In genomic region chr17:39164675-39165143, GRCh38 we compare ENCODE assay signal across 8 cellular contexts. TPM values are rescaled to one million over a fixed set of nuclear protein-coding genes. Genes with fewer than 3 reads are reported as not detected.
DNase-seq lines count a peak whose midpoint lies in the region; ATAC-seq and TF ChIP-seq lines count a peak whose summit lies in the region.

No MANE protein-coding gene starts in this region.

- H3K27ac Mint-ChIP-seq in activated CD4-positive, alpha-beta T cell treated with anti-CD3 and anti-CD28 coated beads for 36 hours, result peak overlapping the region; percentile 76

- ATAC-seq in HG02588 (IDR thresholded peaks at IDR 0.05; ENCODE audit: unreplicated experiment), result peak; percentile 62
- ATAC-seq in activated CD4-positive, alpha-beta T cell treated with anti-CD3 and anti-CD28 coated beads for 36 hours, result peak; percentile 96
- ATAC-seq in left colon, result peak; percentile 87
- ATAC-seq in GM18519 (IDR thresholded peaks at IDR 0.05; ENCODE audit: low FRiP score, unreplicated experiment), result no peak

- POLR2A ChIA-PET in activated CD4-positive, alpha-beta T cell treated with anti-CD3 and anti-CD28 coated beads for 36 hours (lab: Charles Lee), result interaction anchor here (0.5 to 1.3 kb wide), 10 partner anchors 10 to 841 kb away, joined by 3 to 6 read pairs (median 3); no protein-coding TSS in a partner anchor

- H3K36me3 Mint-ChIP-seq in activated CD4-positive, alpha-beta T cell treated with anti-CD3 and anti-CD28 coated beads for 36 hours (ENCODE audit: low read depth), result no peaks in the 10 kb centered on the region

- DNase-seq in ELR (ENCODE audit: low read depth) (peak; percentile 94), NCI-H2227 treated with DMSO at 0.1 percent for 48 hours (lab: John Stamatoyannopoulos, UW) (peak; percentile 20), coronary artery (ENCODE audit: low spot score) (peak; percentile 93), left colon (peak; percentile 87 to 89)
- peak; percentile 86 for DNase-seq in activated CD4-positive, alpha-beta T cell treated with anti-CD3 and anti-CD28 coated beads for 36 hours
- peak; percentile 56 to 65 for DNase-seq in stimulated activated CD4-positive, alpha-beta T cell treated with anti-CD3 and anti-CD28 coated beads, Interleukin-1b, Interleukin-23, amount 100 ng/mL, for 4 hours (ENCODE audit: low read depth in 2 of 2)

- H3K9me3 Mint-ChIP-seq in activated CD4-positive, alpha-beta T cell treated with anti-CD3 and anti-CD28 coated beads for 36 hours (ENCODE audit: low read depth), result no peaks in the 10 kb centered on the region

- peak overlapping the region in 1 of 2 donors; percentile 60 for H3K27ac ChIP-seq in coronary artery

- H3K4me3 Mint-ChIP-seq in activated CD4-positive, alpha-beta T cell treated with anti-CD3 and anti-CD28 coated beads for 36 hours, result peak overlapping the region; percentile 85

- CTCF ChIA-PET in activated CD4-positive, alpha-beta T cell treated with anti-CD3 and anti-CD28 coated beads for 36 hours (lab: Charles Lee), result interaction anchor here (0.6 to 3.8 kb wide), 47 partner anchors 10 to 1355 kb away, joined by 3 to 79 read pairs (median 4); partner anchors contain the start of genes PLXDC1, RPL19 and RPL23

- H3K27me3 Mint-ChIP-seq in activated CD4-positive, alpha-beta T cell treated with anti-CD3 and anti-CD28 coated beads for 36 hours, result peaks cover 24% of the 10 kb centered on the region

- TF ChIP-seq CTCF in coronary artery (IDR thresholded peaks at IDR 0.05), result peak; percentile 64

- intact Hi-C loops in activated CD4-positive, alpha-beta T cell treated with anti-CD3 and anti-CD28 coated beads for 36 hours (cut with DNase I, micrococcal nuclease), result loop anchor here (1.0 to 5.0 kb wide), 5 partner anchors 10 to 80 kb away; no protein-coding TSS in a partner anchor
- intact Hi-C loops in left colon (cut with DNase I, micrococcal nuclease), result no loop called here

- H3K4me3 ChIP-seq in coronary artery, result peak overlapping the region; percentile 80

- peaks cover 24% of the 10 kb centered on the region for H3K4me1 Mint-ChIP-seq in activated CD4-positive, alpha-beta T cell treated with anti-CD3 and anti-CD28 coated beads for 36 hours

RNA-seq across cellular contexts. Expression of gene ARL5C, which starts 1.3 kb away (rescaled TPM):
- not detected for total RNA-seq in activated CD4-positive, alpha-beta T cell treated with anti-CD3 and anti-CD28 coated beads for 36 hours
- total RNA-seq in left colon, result under 1 TPM in 1 of 2 donors, not detected in 1; 0.56 TPM

RNA-seq across cellular contexts. Expression of gene PLXDC1, which starts 13.3 kb away (rescaled TPM):
- total RNA-seq in activated CD4-positive, alpha-beta T cell treated with anti-CD3 and anti-CD28 coated beads for 36 hours, result 1 to 10 TPM; 1.2 to 2.4 TPM
- total RNA-seq in left colon, result 1 to 10 TPM; 2.3 to 5.0 TPM

RNA-seq across cellular contexts. Expression of gene CACNB1, which starts 32.8 kb away (rescaled TPM):
- 10 to 100 TPM; 11.8 to 12.3 TPM for total RNA-seq in activated CD4-positive, alpha-beta T cell treated with anti-CD3 and anti-CD28 coated beads for 36 hours
- 10 to 100 TPM; 12.7 to 16.1 TPM for total RNA-seq in left colon

RNA-seq across cellular contexts. Expression of gene RPL19, which starts 35.4 kb away (rescaled TPM):
- total RNA-seq in activated CD4-positive, alpha-beta T cell treated with anti-CD3 and anti-CD28 coated beads for 36 hours, result 1,000 to 10,000 TPM; 2,801 to 2,985 TPM
- total RNA-seq in left colon, result 1,000 to 10,000 TPM; 1,376 to 1,435 TPM

Comparison
In these comparisons a context has a peak if more than half of its experiments do, and no peak if none do; other contexts are left out.
1. DNase-seq: peak in every context shown above with its lines; median percentile 94 in ELR; 93 in coronary artery; 88 in left colon; 86 in activated CD4-positive, alpha-beta T cell treated with anti-CD3 and anti-CD28 coated beads for 36 hours; 60 in stimulated activated CD4-positive, alpha-beta T cell treated with anti-CD3 and anti-CD28 coated beads, Interleukin-1b, Interleukin-23, amount 100 ng/mL, for 4 hours; 20 in NCI-H2227 treated with DMSO at 0.1 percent for 48 hours.
2. intact Hi-C loops: an anchor here in activated CD4-positive, alpha-beta T cell treated with anti-CD3 and anti-CD28 coated beads for 36 hours (1.0 to 5.0 kb wide); none called in left colon.